28 cellular contexts compared by ENCODE assay signal in genomic region chr2:170365003-170365402, GRCh38.
"Had no signal": no experiment of that assay in that cellular context is flagged by ENCODE, and none has a peak within 500 bp of the region (broad histone marks: within the 10 kb centered on the region; RNA-seq: fewer than 3 reads in every experiment).

No MANE protein-coding gene starts in this region.

- H3K36me3 Mint-ChIP-seq: activated naive CD8-positive, alpha-beta T cell had no signal

- H3K4me1 ChIP-seq: heart left ventricle had no signal

- H3K9me3 Mint-ChIP-seq: activated B cell treated with CpG ODN at 0.5 μM for 24 hours; activated CD8-positive, alpha-beta T cell treated with anti-CD3 and anti-CD28 coated beads for 36 hours; central memory CD8-positive, alpha-beta T cell; dendritic cell treated with granulocyte-macrophage colony-stimulating factor and Interleukin-4, amounts not matched to agents 40 ng/mL and 50 ng/mL, for 4 days; effector memory CD8-positive, alpha-beta T cell had no signal

- DNase-seq: activated B cell treated with CpG ODN at 0.5 μM for 24 hours; activated CD4-positive, alpha-beta T cell treated with anti-CD3 and anti-CD28 coated beads for 48 hours; activated CD4-positive, alpha-beta T cell treated with anti-CD3 and anti-CD28 coated beads, Interleukin-2, amount 50 U/mL, for 1 hour; activated CD4-positive, alpha-beta T cell treated with anti-CD3 and anti-CD28 coated beads, Interleukin-2, amount 50 U/mL, for 48 hours; activated CD8-positive, alpha-beta memory T cell treated with anti-CD3 and anti-CD28 coated beads for 24 hours; activated CD8-positive, alpha-beta T cell treated with anti-CD3 and anti-CD28 coated beads for 36 hours; activated effector memory CD4-positive, alpha-beta T cell treated with Interleukin-2 at 50 U/mL for 16 hours; activated gamma-delta T cell treated with Interleukin-2 at 50 U/mL for 16 hours; activated naive CD4-positive, alpha-beta T cell treated with anti-CD3 and anti-CD28 coated beads, Interleukin-2, amount 50 U/mL, for 16 hours; activated naive CD4-positive, alpha-beta T cell treated with Interleukin-2 at 50 U/mL for 16 hours; activated T-cell treated with anti-CD3 and anti-CD28 coated beads, Interleukin-2, amount 50 U/mL, for 48 hours; amniotic stem cell; anterior cingulate cortex; brain microvascular endothelial cell; effector CD4-positive, alpha-beta T cell; effector memory CD8-positive, alpha-beta T cell; esophagus squamous epithelium; foreskin melanocyte; glutamatergic neuron; heart left ventricle; T1000; WERI-Rb-1 had no signal

- ATAC-seq: activated CD4-positive, CD25-positive, alpha-beta regulatory T cell treated with anti-CD3 and anti-CD28 coated beads, Interleukin-2, amount 50 U/mL, for 24 hours; activated CD8-positive, alpha-beta T cell treated with anti-CD3 and anti-CD28 coated beads for 36 hours; effector memory CD8-positive, alpha-beta T cell; heart left ventricle had no signal

- H3K27ac Mint-ChIP-seq: activated B cell treated with CpG ODN at 0.5 μM for 24 hours; activated CD8-positive, alpha-beta T cell treated with anti-CD3 and anti-CD28 coated beads for 36 hours; activated naive CD8-positive, alpha-beta T cell; dendritic cell treated with granulocyte-macrophage colony-stimulating factor and Interleukin-4, amounts not matched to agents 40 ng/mL and 50 ng/mL, for 4 days; effector memory CD8-positive, alpha-beta T cell had no signal

- H3K4me3 ChIP-seq: coronary artery, esophagus squamous epithelium, heart left ventricle had no signal

- H3K4me1 Mint-ChIP-seq: activated B cell treated with CpG ODN at 0.5 μM for 24 hours had no signal

- H3K9me3 ChIP-seq: esophagus squamous epithelium, heart left ventricle had no signal

- H3K27ac ChIP-seq: brain microvascular endothelial cell, coronary artery, epithelial cell of prostate, esophagus squamous epithelium, heart left ventricle, WERI-Rb-1 had no signal

- H3K36me3 ChIP-seq: brain microvascular endothelial cell, esophagus squamous epithelium, heart left ventricle, WERI-Rb-1 had no signal

- H3K4me3 Mint-ChIP-seq: activated B cell treated with CpG ODN at 0.5 μM for 24 hours; activated CD8-positive, alpha-beta T cell treated with anti-CD3 and anti-CD28 coated beads for 36 hours; activated naive CD8-positive, alpha-beta T cell; central memory CD8-positive, alpha-beta T cell; dendritic cell treated with granulocyte-macrophage colony-stimulating factor and Interleukin-4, amounts not matched to agents 40 ng/mL and 50 ng/mL, for 4 days; effector memory CD8-positive, alpha-beta T cell had no signal
